17 cellular contexts compared by ENCODE assay signal in genomic region chr19:7413629-7414028, GRCh38.
DNase-seq lines count a peak whose midpoint lies in the region; ATAC-seq and TF ChIP-seq lines count a peak whose summit lies in the region.
"Had no signal": no experiment of that assay in that cellular context is flagged by ENCODE, and none has a peak within 500 bp of the region (broad histone marks: within the 10 kb centered on the region; RNA-seq: fewer than 3 reads in every experiment).

No MANE protein-coding gene starts in this region.

- peak overlapping the region; percentile 52 for H3K27ac Mint-ChIP-seq in activated CD8-positive, alpha-beta T cell treated with anti-CD3 and anti-CD28 coated beads for 36 hours
- no peak overlapping the region for H3K27ac Mint-ChIP-seq in activated CD8-positive, alpha-beta T cell treated with anti-CD3 and anti-CD28 coated beads, Interleukin-2, amount 10 ng/mL, durations not matched to agents 7 days and 5 days
- peak overlapping the region; percentile 14 to 51 for H3K27ac Mint-ChIP-seq in activated naive CD4-positive, alpha-beta T cell treated with anti-CD3 and anti-CD28 coated beads, Interleukin-2, amount 50 U/mL, for 72 hours
- H3K27ac Mint-ChIP-seq in stimulated activated naive B cell treated with anti-CD40 and anti-IgM and Interleukin-4, amounts not matched to agents 10 μg/mL and 1 μg/mL and 100 μg/mL, for 72 hours: peak overlapping the region; percentile 56

- no peaks in the 10 kb centered on the region for H3K9me3 ChIP-seq in HEK293 (ENCODE audit: control insufficient read depth, insufficient read depth, low read depth, low read length)
- H3K9me3 ChIP-seq: BLaER1, Caco-2 had no signal

- H3K4me3 Mint-ChIP-seq in activated CD8-positive, alpha-beta T cell treated with anti-CD3 and anti-CD28 coated beads for 36 hours: no peak overlapping the region
- H3K4me3 Mint-ChIP-seq in activated CD8-positive, alpha-beta T cell treated with anti-CD3 and anti-CD28 coated beads, Interleukin-2, amount 10 ng/mL, durations not matched to agents 7 days and 5 days: no peak overlapping the region
- no peak overlapping the region for H3K4me3 Mint-ChIP-seq in stimulated activated naive B cell treated with anti-CD40 and anti-IgM and Interleukin-4, amounts not matched to agents 10 μg/mL and 1 μg/mL and 100 μg/mL, for 72 hours
- H3K4me3 Mint-ChIP-seq: CD14-positive monocyte had no signal

- TF ChIP-seq CTCF in activated CD8-positive, alpha-beta T cell treated with anti-CD3 and anti-CD28 coated beads for 36 hours (IDR thresholded peaks at IDR 0.05): no peak
- TF ChIP-seq CTCF in HEK293 (tag by site-specific recombination; IDR thresholded peaks at IDR 0.05): no peak

- DNase-seq in activated CD8-positive, alpha-beta T cell treated with anti-CD3 and anti-CD28 coated beads for 36 hours: no peak
- no peak for DNase-seq in activated CD8-positive, alpha-beta T cell treated with anti-CD3 and anti-CD28 coated beads, Interleukin-2, amount 10 ng/mL, durations not matched to agents 7 days and 5 days
- no peak for DNase-seq in activated naive CD4-positive, alpha-beta T cell treated with anti-CD3 and anti-CD28 coated beads, Interleukin-2, amount 50 U/mL, for 72 hours (ENCODE audit: low spot score in 2 of 2)
- no peak for DNase-seq in activated naive CD4-positive, alpha-beta T cell (lab: John Stamatoyannopoulos, UW)
- DNase-seq in stimulated activated naive B cell treated with anti-CD40 and anti-IgM and Interleukin-4, amounts not matched to agents 10 μg/mL and 1 μg/mL and 100 μg/mL, for 72 hours: no peak
- no peak for DNase-seq in NCI-H774 (lab: John Stamatoyannopoulos, UW)
- DNase-seq: 8988T, Caco-2, GOT3, H7 had no signal

- no peaks in the 10 kb centered on the region for H3K9me3 Mint-ChIP-seq in activated CD8-positive, alpha-beta T cell treated with anti-CD3 and anti-CD28 coated beads for 36 hours
- no peaks in the 10 kb centered on the region for H3K9me3 Mint-ChIP-seq in activated CD8-positive, alpha-beta T cell treated with anti-CD3 and anti-CD28 coated beads, Interleukin-2, amount 10 ng/mL, durations not matched to agents 7 days and 5 days (ENCODE audit: insufficient read depth)
- H3K9me3 Mint-ChIP-seq in activated naive CD4-positive, alpha-beta T cell treated with anti-CD3 and anti-CD28 coated beads, Interleukin-2, amount 50 U/mL, for 72 hours: no peaks in the 10 kb centered on the region
- H3K9me3 Mint-ChIP-seq in stimulated activated naive B cell treated with anti-CD40 and anti-IgM and Interleukin-4, amounts not matched to agents 10 μg/mL and 1 μg/mL and 100 μg/mL, for 72 hours: no peaks in the 10 kb centered on the region
- H3K9me3 Mint-ChIP-seq: CD14-positive monocyte, IgD-negative memory B cell had no signal

- H3K36me3 ChIP-seq in HEK293 (ENCODE audit: control insufficient read depth in 2 of 2, insufficient read depth in 1 of 2, low read length in 2 of 2): no peaks in the 10 kb centered on the region; a peak in 1 of 3 replicates

- no peak for ATAC-seq in activated CD8-positive, alpha-beta T cell treated with anti-CD3 and anti-CD28 coated beads for 36 hours
- ATAC-seq in activated CD8-positive, alpha-beta T cell treated with anti-CD3 and anti-CD28 coated beads, Interleukin-2, amount 10 ng/mL, durations not matched to agents 7 days and 5 days: no peak
- ATAC-seq in activated naive CD4-positive, alpha-beta T cell treated with anti-CD3 and anti-CD28 coated beads, Interleukin-2, amount 50 U/mL, for 72 hours: no peak
- no peak for ATAC-seq in stimulated activated naive B cell treated with anti-CD40 and anti-IgM and Interleukin-4, amounts not matched to agents 10 μg/mL and 1 μg/mL and 100 μg/mL, for 72 hours (replicated peaks)
- no peak for ATAC-seq in GM21381 (IDR thresholded peaks at IDR 0.05; ENCODE audit: unreplicated experiment)
- ATAC-seq: HCT116, HepG2 had no signal

- peaks cover 27% of the 10 kb centered on the region for H3K4me1 Mint-ChIP-seq in activated CD8-positive, alpha-beta T cell treated with anti-CD3 and anti-CD28 coated beads for 36 hours (ENCODE audit: low read depth)
- peaks cover 13% of the 10 kb centered on the region for H3K4me1 Mint-ChIP-seq in activated CD8-positive, alpha-beta T cell treated with anti-CD3 and anti-CD28 coated beads, Interleukin-2, amount 10 ng/mL, durations not matched to agents 7 days and 5 days (ENCODE audit: low read depth)
- peaks cover 22 to 32% of the 10 kb centered on the region in 2 donors for H3K4me1 Mint-ChIP-seq in stimulated activated naive B cell treated with anti-CD40 and anti-IgM and Interleukin-4, amounts not matched to agents 10 μg/mL and 1 μg/mL and 100 μg/mL, for 72 hours

- H3K27me3 Mint-ChIP-seq in activated CD8-positive, alpha-beta T cell treated with anti-CD3 and anti-CD28 coated beads for 36 hours: no peaks in the 10 kb centered on the region
- H3K27me3 Mint-ChIP-seq in activated CD8-positive, alpha-beta T cell treated with anti-CD3 and anti-CD28 coated beads, Interleukin-2, amount 10 ng/mL, durations not matched to agents 7 days and 5 days (ENCODE audit: low read depth): no peaks in the 10 kb centered on the region
- H3K27me3 Mint-ChIP-seq in stimulated activated naive B cell treated with anti-CD40 and anti-IgM and Interleukin-4, amounts not matched to agents 10 μg/mL and 1 μg/mL and 100 μg/mL, for 72 hours: no peaks in the 10 kb centered on the region
- H3K27me3 Mint-ChIP-seq: IgD-negative memory B cell had no signal

- CTCF ChIA-PET in activated CD8-positive, alpha-beta T cell treated with anti-CD3 and anti-CD28 coated beads for 36 hours (lab: Charles Lee): interaction anchor here (1.1 to 1.5 kb wide), 2 partner anchors 17 to 33 kb away, joined by 3 to 4 read pairs; no protein-coding TSS in a partner anchor
- CTCF ChIA-PET in activated CD8-positive, alpha-beta T cell treated with anti-CD3 and anti-CD28 coated beads, Interleukin-2, amount 10 ng/mL, durations not matched to agents 7 days and 5 days (lab: Charles Lee): no interaction called here
- CTCF ChIA-PET in HEK293 (lab: Yijun Ruan, JAX): no interaction called here

- intact Hi-C loops in activated CD8-positive, alpha-beta T cell treated with anti-CD3 and anti-CD28 coated beads for 36 hours (cut with micrococcal nuclease): no loop called here

- H3K4me3 ChIP-seq in HEK293 (ENCODE audit: low read depth, low read length): no peak overlapping the region
- H3K4me3 ChIP-seq: BLaER1 had no signal

- H3K27ac ChIP-seq in HEK293 (ENCODE audit: extremely low read depth, low read depth, low read length): no peak overlapping the region
- H3K27ac ChIP-seq: BLaER1 had no signal

- H3K36me3 Mint-ChIP-seq in activated CD8-positive, alpha-beta T cell treated with anti-CD3 and anti-CD28 coated beads for 36 hours (ENCODE audit: low read depth): peaks cover 18% of the 10 kb centered on the region
- H3K36me3 Mint-ChIP-seq in activated CD8-positive, alpha-beta T cell treated with anti-CD3 and anti-CD28 coated beads, Interleukin-2, amount 10 ng/mL, durations not matched to agents 7 days and 5 days (ENCODE audit: low read depth): peaks cover 13% of the 10 kb centered on the region
- peaks cover 0 to 7% of the 10 kb centered on the region in 2 donors for H3K36me3 Mint-ChIP-seq in activated naive CD4-positive, alpha-beta T cell treated with anti-CD3 and anti-CD28 coated beads, Interleukin-2, amount 50 U/mL, for 72 hours
- H3K36me3 Mint-ChIP-seq in stimulated activated naive B cell treated with anti-CD40 and anti-IgM and Interleukin-4, amounts not matched to agents 10 μg/mL and 1 μg/mL and 100 μg/mL, for 72 hours: peaks cover 18 to 31% of the 10 kb centered on the region in 2 donors

- POLR2A ChIA-PET in activated CD8-positive, alpha-beta T cell treated with anti-CD3 and anti-CD28 coated beads for 36 hours (lab: Charles Lee): interaction anchor here (0.7 kb wide), 1 partner anchor 9 kb away, joined by 5 read pairs; no protein-coding TSS in a partner anchor
- POLR2A ChIA-PET in activated CD8-positive, alpha-beta T cell treated with anti-CD3 and anti-CD28 coated beads, Interleukin-2, amount 10 ng/mL, durations not matched to agents 7 days and 5 days (lab: Charles Lee): interaction anchor here (0.7 kb wide), 1 partner anchor 1023 kb away, joined by 6 read pairs; no protein-coding TSS in a partner anchor
- POLR2A ChIA-PET in HEK293 (lab: Yijun Ruan, JAX): no interaction called here

- H3K4me1 ChIP-seq in HEK293 (ENCODE audit: control insufficient read depth, insufficient read depth, low read length): peaks cover 6% of the 10 kb centered on the region

TF ChIP-seq in HEK293, 187 proteins besides CTCF, POLR2A, EP300 and RAD21:
- TF ChIP-seq EGR2 (tag by site-specific recombination; IDR thresholded peaks at IDR 0.05; ENCODE audit: low read depth) (0 out of 2 replicates have a peak, but pooled peaks have one; percentile 12), OSR2 (tag by site-specific recombination; IDR thresholded peaks at IDR 0.05) (peak; percentile 24; the same call in 1 of the 2 replicates), ZNF670 (tag by site-specific recombination; IDR thresholded peaks at IDR 0.05; ENCODE audit: low read depth) (no peak), SP7 (tag by site-specific recombination; IDR thresholded peaks at IDR 0.05) (peak; percentile 96)
